Comparison of ENCODE assay signal across 15 cellular contexts in genomic region chr1:2623571-2624337, GRCh38. TPM values are rescaled to one million over a fixed set of nuclear protein-coding genes. Genes with fewer than 3 reads are reported as not detected.
DNase-seq lines count a peak whose midpoint lies in the region; ATAC-seq, FAIRE-seq and TF ChIP-seq lines count a peak whose summit lies in the region.
"Had no signal": no experiment of that assay in that cellular context is flagged by ENCODE, and none has a peak within 500 bp of the region (broad histone marks: within the 10 kb centered on the region; RNA-seq: fewer than 3 reads in every experiment).

No MANE protein-coding gene starts in this region.

- no peak overlapping the region for H3K4me3 Mint-ChIP-seq in activated B cell treated with CpG ODN at 0.5 μM for 24 hours
- peak overlapping the region in 7 of 10 donors; percentile 6 to 69 (median 59) for H3K4me3 Mint-ChIP-seq in naive thymus-derived CD8-positive, alpha-beta T cell
- no peak overlapping the region for H3K4me3 Mint-ChIP-seq in stimulated activated effector memory CD8-positive, alpha-beta T cell treated with anti-CD3 and anti-CD28 coated beads, Interleukin-12 subunit alpha, Interleukin-12 subunit beta, amount 100 ng/mL, for 72 hours
- H3K4me3 Mint-ChIP-seq: CD4-positive, CD25-positive, alpha-beta regulatory T cell had no signal

- intact Hi-C loops in activated B cell treated with CpG ODN at 0.5 μM for 24 hours (cut with micrococcal nuclease) (no loop called here), pancreas (cut with DNase I) (no loop called here)

- peak; percentile 53 for DNase-seq in activated CD8-positive, alpha-beta memory T cell treated with anti-CD3 and anti-CD28 coated beads for 24 hours
- no peak for DNase-seq in activated CD8-positive, alpha-beta memory T cell treated with anti-CD3 and anti-CD28 coated beads, Interleukin-2, amount 50 U/mL, for 48 hours
- DNase-seq in activated B cell treated with CpG ODN at 0.5 μM for 24 hours (peak; percentile 12), pancreas (no peak), NCI-H748 treated with DMSO at 0.1 percent for 48 hours (lab: John Stamatoyannopoulos, UW) (no peak)
- DNase-seq in naive thymus-derived CD8-positive, alpha-beta T cell: no peak
- DNase-seq in stimulated activated effector memory CD8-positive, alpha-beta T cell treated with anti-CD3 and anti-CD28 coated beads, Interleukin-12 subunit alpha, Interleukin-12 subunit beta, amount 100 ng/mL, for 72 hours (ENCODE audit: low spot score in 2 of 2): no peak
- DNase-seq: CD4-positive, CD25-positive, alpha-beta regulatory T cell; DMS53; GM23248; H7 had no signal

- no peaks in the 10 kb centered on the region for H3K4me1 Mint-ChIP-seq in activated B cell treated with CpG ODN at 0.5 μM for 24 hours
- H3K4me1 Mint-ChIP-seq in naive thymus-derived CD8-positive, alpha-beta T cell: peaks cover 8 to 38% (median 20%) of the 10 kb centered on the region in 4 donors
- no peaks in the 10 kb centered on the region for H3K4me1 Mint-ChIP-seq in stimulated activated effector memory CD8-positive, alpha-beta T cell treated with anti-CD3 and anti-CD28 coated beads, Interleukin-12 subunit alpha, Interleukin-12 subunit beta, amount 100 ng/mL, for 72 hours

- H3K9me3 ChIP-seq in pancreas: no peaks in the 10 kb centered on the region

- ATAC-seq in activated B cell treated with CpG ODN at 0.5 μM for 24 hours (ENCODE audit: low read depth) (no peak), HG02981 (IDR thresholded peaks at IDR 0.05; ENCODE audit: unreplicated experiment) (no peak), pancreas (no peak)
- ATAC-seq in naive thymus-derived CD8-positive, alpha-beta T cell: peak; percentile 39 to 41
- ATAC-seq in stimulated activated effector memory CD8-positive, alpha-beta T cell treated with anti-CD3 and anti-CD28 coated beads, Interleukin-12 subunit alpha, Interleukin-12 subunit beta, amount 100 ng/mL, for 72 hours: peak; percentile 26

- H3K36me3 Mint-ChIP-seq in activated B cell treated with CpG ODN at 0.5 μM for 24 hours (ENCODE audit: low read depth): no peaks in the 10 kb centered on the region
- peaks cover 0 to 15% (median 2%) of the 10 kb centered on the region in 3 donors for H3K36me3 Mint-ChIP-seq in naive thymus-derived CD8-positive, alpha-beta T cell
- H3K36me3 Mint-ChIP-seq in stimulated activated effector memory CD8-positive, alpha-beta T cell treated with anti-CD3 and anti-CD28 coated beads, Interleukin-12 subunit alpha, Interleukin-12 subunit beta, amount 100 ng/mL, for 72 hours: no peaks in the 10 kb centered on the region
- H3K36me3 Mint-ChIP-seq: CD4-positive, CD25-positive, alpha-beta regulatory T cell had no signal

- H3K36me3 ChIP-seq in pancreas: no peaks in the 10 kb centered on the region
- H3K36me3 ChIP-seq: BLaER1 treated with 17β-estradiol and CSF1 and Interleukin-3, amounts not matched to agents 10 nM and 100 nM had no signal

- POLR2A ChIA-PET in activated B cell treated with CpG ODN at 0.5 μM for 24 hours (lab: Charles Lee): no interaction called here
- POLR2A ChIA-PET in naive thymus-derived CD8-positive, alpha-beta T cell (lab: Charles Lee): interaction anchor here (0.6 to 1.8 kb wide), 2 partner anchors 19 to 82 kb away, joined by 3 read pairs; no protein-coding TSS in a partner anchor

- FAIRE-seq in pancreas (lab: Jason Lieb, UNC): no peak

- H3K9me3 Mint-ChIP-seq in activated B cell treated with CpG ODN at 0.5 μM for 24 hours: peaks cover 7% of the 10 kb centered on the region
- H3K9me3 Mint-ChIP-seq in naive thymus-derived CD8-positive, alpha-beta T cell: peaks cover 0 to 13% (median 6%) of the 10 kb centered on the region in 9 donors
- H3K9me3 Mint-ChIP-seq in stimulated activated effector memory CD8-positive, alpha-beta T cell treated with anti-CD3 and anti-CD28 coated beads, Interleukin-12 subunit alpha, Interleukin-12 subunit beta, amount 100 ng/mL, for 72 hours: no peaks in the 10 kb centered on the region

- peaks cover 0 to 25% (median 1%) of the 10 kb centered on the region in 4 donors for H3K27me3 ChIP-seq in pancreas

- TF ChIP-seq CTCF in activated B cell treated with CpG ODN at 0.5 μM for 24 hours (IDR thresholded peaks at IDR 0.05) (no peak), pancreas (IDR thresholded peaks at IDR 0.05) (no peak)

- H3K27ac ChIP-seq in pancreas: no peak overlapping the region
- H3K27ac ChIP-seq: 22Rv1; BLaER1 treated with 17β-estradiol and CSF1 and Interleukin-3, amounts not matched to agents 10 nM and 100 nM; GM23248 had no signal

- WGBS in pancreas, 2 donors: 79 to 88% methylated on average over 12 of the region's 12 CpGs

- H3K27ac Mint-ChIP-seq in activated B cell treated with CpG ODN at 0.5 μM for 24 hours: no peak overlapping the region
- H3K27ac Mint-ChIP-seq in naive thymus-derived CD8-positive, alpha-beta T cell: peak overlapping the region in 8 of 10 donors; percentile 10 to 76 (median 50)
- H3K27ac Mint-ChIP-seq in stimulated activated effector memory CD8-positive, alpha-beta T cell treated with anti-CD3 and anti-CD28 coated beads, Interleukin-12 subunit alpha, Interleukin-12 subunit beta, amount 100 ng/mL, for 72 hours: no peak overlapping the region

- CTCF ChIA-PET in activated B cell treated with CpG ODN at 0.5 μM for 24 hours (lab: Charles Lee): no interaction called here

- no peaks in the 10 kb centered on the region for H3K4me1 ChIP-seq in pancreas
- H3K4me1 ChIP-seq: BLaER1 treated with 17β-estradiol and CSF1 and Interleukin-3, amounts not matched to agents 10 nM and 100 nM had no signal

- H3K4me3 ChIP-seq in pancreas: no peak overlapping the region
- H3K4me3 ChIP-seq: BLaER1 treated with 17β-estradiol and CSF1 and Interleukin-3, amounts not matched to agents 10 nM and 100 nM; GM23248 had no signal

- peaks cover 39% of the 10 kb centered on the region for H3K27me3 Mint-ChIP-seq in activated B cell treated with CpG ODN at 0.5 μM for 24 hours
- H3K27me3 Mint-ChIP-seq in naive thymus-derived CD8-positive, alpha-beta T cell: peaks cover 19 to 38% (median 35%) of the 10 kb centered on the region in 5 donors

RNA-seq across cellular contexts. Expression of gene MMEL1, which starts 9.1 kb away (rescaled TPM):
- total RNA-seq in activated B cell treated with CpG ODN at 0.5 μM for 24 hours (not detected in 2 replicates), pancreas (1 to 10 TPM in 5 of 6 donors, under 1 TPM in 1; 0.39 to 3.1 (median 2.2) TPM)
- 1 to 10 TPM; 2.5 to 3.3 TPM for total RNA-seq in naive thymus-derived CD8-positive, alpha-beta T cell
- polyA plus RNA-seq in naive thymus-derived CD8-positive, alpha-beta T cell: 10 to 100 TPM in 1 of 3 donors, 1 to 10 TPM in 2; 6.0 to 18.9 (median 9.6) TPM
- polyA plus RNA-seq in pancreas: 1 to 10 TPM; 7.6 to 8.7 TPM
- total RNA-seq: Daoy, GM23248 had no signal
- polyA plus RNA-seq: GM23248 had no signal

RNA-seq across cellular contexts. Expression of gene PRXL2B, which starts 37.2 kb away (rescaled TPM):
- 12.6 and 13.5 TPM in 2 replicates for total RNA-seq in activated B cell treated with CpG ODN at 0.5 μM for 24 hours
- total RNA-seq in naive thymus-derived CD8-positive, alpha-beta T cell: 10 to 100 TPM; 39.6 to 45.4 TPM
- 10 to 100 TPM; 20.6 to 37.5 (median 27.4) TPM for polyA plus RNA-seq in naive thymus-derived CD8-positive, alpha-beta T cell
- total RNA-seq in pancreas: 10 to 100 TPM in 4 of 6 donors, 1 to 10 TPM in 2; 3.3 to 16.4 (median 10.8) TPM
- polyA plus RNA-seq in pancreas: 10 to 100 TPM; 12.1 to 13.4 TPM

Comparison
In these comparisons a context has a peak if more than half of its experiments do, and no peak if none do; other contexts are left out.
1. DNase-seq: peak in activated CD8-positive, alpha-beta memory T cell treated with anti-CD3 and anti-CD28 coated beads for 24 hours (single experiment) and activated B cell treated with CpG ODN at 0.5 μM for 24 hours (single experiment); none in activated CD8-positive, alpha-beta memory T cell treated with anti-CD3 and anti-CD28 coated beads, Interleukin-2, amount 50 U/mL, for 48 hours (single experiment), naive thymus-derived CD8-positive, alpha-beta T cell (0 of 10), stimulated activated effector memory CD8-positive, alpha-beta T cell treated with anti-CD3 and anti-CD28 coated beads, Interleukin-12 subunit alpha, Interleukin-12 subunit beta, amount 100 ng/mL, for 72 hours (0 of 2), pancreas (0 of 6) and NCI-H748 treated with DMSO at 0.1 percent for 48 hours (single experiment).
2. ATAC-seq: peak in naive thymus-derived CD8-positive, alpha-beta T cell (2 of 2) and stimulated activated effector memory CD8-positive, alpha-beta T cell treated with anti-CD3 and anti-CD28 coated beads, Interleukin-12 subunit alpha, Interleukin-12 subunit beta, amount 100 ng/mL, for 72 hours (single experiment); none in activated B cell treated with CpG ODN at 0.5 μM for 24 hours (single experiment), HG02981 (single experiment) and pancreas (0 of 4).
3. H3K27ac Mint-ChIP-seq: peak in naive thymus-derived CD8-positive, alpha-beta T cell (8 of 10); none in activated B cell treated with CpG ODN at 0.5 μM for 24 hours (single experiment) and stimulated activated effector memory CD8-positive, alpha-beta T cell treated with anti-CD3 and anti-CD28 coated beads, Interleukin-12 subunit alpha, Interleukin-12 subunit beta, amount 100 ng/mL, for 72 hours (single experiment).
4. H3K4me3 Mint-ChIP-seq: peak in naive thymus-derived CD8-positive, alpha-beta T cell (7 of 10); none in activated B cell treated with CpG ODN at 0.5 μM for 24 hours (single experiment) and stimulated activated effector memory CD8-positive, alpha-beta T cell treated with anti-CD3 and anti-CD28 coated beads, Interleukin-12 subunit alpha, Interleukin-12 subunit beta, amount 100 ng/mL, for 72 hours (single experiment).